14 cellular contexts compared by ENCODE assay signal in the genomic region with DNA sequence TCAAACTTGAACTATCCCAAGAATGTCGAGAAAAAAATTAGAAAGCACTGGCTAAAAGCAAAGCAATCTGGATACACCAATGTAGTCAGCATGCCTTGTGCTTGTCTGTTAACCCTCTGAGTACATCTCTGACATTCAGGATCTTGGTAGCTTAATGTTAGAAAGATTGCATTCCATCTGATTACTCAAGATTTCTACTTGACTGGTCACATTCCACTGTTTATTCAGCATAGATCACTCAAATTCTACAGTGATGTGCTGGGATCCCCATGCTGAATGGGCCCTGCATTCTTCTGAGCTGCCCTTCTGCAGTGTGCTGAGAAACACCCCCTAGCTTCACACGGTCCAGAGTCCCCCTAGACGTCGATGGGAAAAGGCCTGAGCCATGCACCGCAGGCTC.
DNase-seq lines count a peak whose midpoint lies in the region; ATAC-seq and TF ChIP-seq lines count a peak whose summit lies in the region.
"Had no signal": no experiment of that assay in that cellular context is flagged by ENCODE, and none has a peak within 500 bp of the region (broad histone marks: within the 10 kb centered on the region; RNA-seq: fewer than 3 reads in every experiment).

No MANE protein-coding gene starts in this region.

- no peaks in the 10 kb centered on the region for H3K79me1 ChIP-seq in IMR-90 (ENCODE audit: low read depth in 1 of 2, low read length in 2 of 2)
- no peaks in the 10 kb centered on the region for H3K79me1 ChIP-seq in mesenchymal stem cell (replicated peaks; ENCODE audit: low read length, poor library complexity, severe bottlenecking)

- intact Hi-C loops in IMR-90 (cut with micrococcal nuclease) = loop anchor here (2.0 kb wide), 1 partner anchor 71 kb away; no protein-coding TSS in a partner anchor

- WGBS in IMR-90 (ENCODE audit: extremely low coverage in 2 of 2, insufficient read length in 1 of 2), 2 experiments = no CpG with 5 or more reads among the region's 5 CpGs
- 46% methylated on average over 5 of the region's 5 CpGs for WGBS in mesenchymal stem cell
- WGBS in tibial nerve, 2 donors = 27 to 35% methylated on average over 5 of the region's 5 CpGs

- TF ChIP-seq POLR2A in IMR-90 (IDR thresholded peaks at IDR 0.05; ENCODE audit: low read depth, low read length) (no peak; the same call in 1 of the 2 replicates), tibial nerve (IDR thresholded peaks at IDR 0.05) (no peak)

- peak overlapping the region; percentile 58; the same call in 1 of the 2 replicates for H3K18ac ChIP-seq in IMR-90 (ENCODE audit: low read depth, low read length)
- no peak overlapping the region for H3K18ac ChIP-seq in mesenchymal stem cell (ENCODE audit: low read depth in 1 of 2, low read length in 2 of 2)

- H2BK120ac ChIP-seq in IMR-90 (ENCODE audit: low read depth, low read length) = peak overlapping the region; percentile 94
- no peak overlapping the region for H2BK120ac ChIP-seq in mesenchymal stem cell (ENCODE audit: low read depth, low read length)

- H3K4me3 ChIP-seq in AG04450 (ENCODE audit: low read depth, low read length) = no peak overlapping the region
- H3K4me3 ChIP-seq in IMR-90 (ENCODE audit: insufficient read depth, low read depth, low read length) = no peak overlapping the region
- no peak overlapping the region for H3K4me3 ChIP-seq in cardiac fibroblast (replicated peaks in 1 of 2; ENCODE audit: low read depth in 2 of 2, low read length in 2 of 2)
- no peak overlapping the region for H3K4me3 ChIP-seq in mesenchymal stem cell (ENCODE audit: insufficient read depth in 1 of 2, low read depth in 1 of 2, low read length in 2 of 2)
- H3K4me3 ChIP-seq in tibial nerve = no peak overlapping the region

- H2AK9ac ChIP-seq in IMR-90 (replicated peaks; ENCODE audit: low read depth, low read length, poor library complexity) = peak overlapping the region; percentile 77

- TF ChIP-seq CTCF in AG04450 (IDR thresholded peaks at IDR 0.05; ENCODE audit: low read depth, low read length) (no peak), IMR-90 (conservative IDR thresholded peaks at IDR 0.05; ENCODE audit: low read depth, low read length) (no peak), cardiac fibroblast (IDR thresholded peaks at IDR 0.05; ENCODE audit: low read depth, low read length) (no peak), tibial nerve (IDR thresholded peaks at IDR 0.05) (no peak)

- H4K8ac ChIP-seq in IMR-90 (ENCODE audit: low read depth in 2 of 2, low read length in 2 of 2) = peak overlapping the region; percentile 26 to 76; a peak in 2 of 4 replicates
- H4K8ac ChIP-seq in mesenchymal stem cell (ENCODE audit: low read length) = no peak overlapping the region

- TF ChIP-seq RAD21 in IMR-90 (IDR thresholded peaks at IDR 0.05; ENCODE audit: low read length) = 0 out of 2 replicates have a peak, but pooled peaks have one; percentile 3

- H2BK5ac ChIP-seq in IMR-90 (ENCODE audit: low read depth, low read length, poor library complexity, severe bottlenecking) (peak overlapping the region; percentile 89), mesenchymal stem cell (ENCODE audit: low read depth, low read length, poor library complexity, severe bottlenecking) (no peak overlapping the region)

- H3K56ac ChIP-seq in IMR-90 (ENCODE audit: extremely low read depth, insufficient read depth, low read length) = peak overlapping the region; percentile 62; the same call in 1 of the 2 replicates

- H3K9me1 ChIP-seq in IMR-90 (ENCODE audit: insufficient read depth, low read length) = peaks cover 14% of the 10 kb centered on the region

- CTCF ChIA-PET in AG04450 (lab: Charles Lee) (interaction anchor here (1.4 to 2.3 kb wide), 3 partner anchors 16 to 182 kb away, joined by 4 to 19 read pairs (median 5); no protein-coding TSS in a partner anchor), IMR-90 (lab: Yijun Ruan, JAX) (interaction anchor here (1.1 kb wide), 1 partner anchor 18 kb away, joined by 3 read pairs; no protein-coding TSS in a partner anchor)

- H3K4me1 ChIP-seq in IMR-90 (ENCODE audit: control insufficient read depth, insufficient read depth, low read length) = peaks cover 9% of the 10 kb centered on the region
- H3K4me1 ChIP-seq in mesenchymal stem cell (ENCODE audit: control insufficient read depth, insufficient read depth, low read depth, low read length) = peaks cover 4% of the 10 kb centered on the region
- no peaks in the 10 kb centered on the region for H3K4me1 ChIP-seq in tibial nerve

- H2AFZ ChIP-seq in IMR-90 (replicated peaks; ENCODE audit: low read length, poor library complexity) (peak overlapping the region; percentile 77), mesenchymal stem cell (ENCODE audit: low read depth, low read length) (no peak overlapping the region)

- H3K9ac ChIP-seq in IMR-90 (ENCODE audit: low read depth, low read length) (no peak overlapping the region), mesenchymal stem cell (ENCODE audit: low read length) (peak overlapping the region; percentile 2)

- peak overlapping the region; percentile 93 for H4K91ac ChIP-seq in IMR-90 (ENCODE audit: insufficient read depth, low read depth, low read length)
- H4K91ac ChIP-seq in mesenchymal stem cell (ENCODE audit: low read length) = no peak overlapping the region

- H3K4me2 ChIP-seq in IMR-90 (ENCODE audit: low read depth, low read length) (peak overlapping the region; percentile 9), mesenchymal stem cell (ENCODE audit: low read length, poor library complexity, severe bottlenecking) (no peak overlapping the region)

- H2BK12ac ChIP-seq in mesenchymal stem cell (ENCODE audit: low read length in 2 of 2) = no peak overlapping the region

- H3K36me3 ChIP-seq in IMR-90 (ENCODE audit: control insufficient read depth, insufficient read depth, low read length) = no peaks in the 10 kb centered on the region
- peaks cover 0 to 10% of the 10 kb centered on the region in 2 experiments for H3K36me3 ChIP-seq in mesenchymal stem cell (ENCODE audit: control insufficient read depth in 1 of 2, insufficient read depth in 2 of 2, low read depth in 1 of 2, low read length in 2 of 2)
- H3K36me3 ChIP-seq in tibial nerve = no peaks in the 10 kb centered on the region

- H3K14ac ChIP-seq in IMR-90 (replicated peaks; ENCODE audit: low read depth, low read length) (peak overlapping the region; percentile 82), mesenchymal stem cell (ENCODE audit: low read length in 2 of 2) (no peak overlapping the region)

- peak overlapping the region; percentile 83; the same call in 1 of the 2 replicates for H3K23ac ChIP-seq in IMR-90 (ENCODE audit: low read depth, low read length)
- H3K23ac ChIP-seq in mesenchymal stem cell (ENCODE audit: low read length in 2 of 2) = no peak overlapping the region

- peak overlapping the region; percentile 57; the same call in 2 of the 3 replicates for H2BK15ac ChIP-seq in IMR-90 (ENCODE audit: low read depth, low read length)
- H2BK15ac ChIP-seq in mesenchymal stem cell (ENCODE audit: low read depth, poor library complexity, severe bottlenecking) = no peak overlapping the region

- no TSS peak for BruUV-seq in IMR-90 (replicated peaks; lab: Mats Ljungman, UMichigan)

- peak overlapping the region; percentile 3; the same call in 1 of the 2 replicates for H4K5ac ChIP-seq in IMR-90 (ENCODE audit: low read depth, low read length)

- POLR2A ChIA-PET in AG04450 (lab: Yijun Ruan, JAX) = interaction anchor here (1.1 to 1.4 kb wide), 2 partner anchors 49 to 71 kb away, joined by 3 to 8 read pairs; no protein-coding TSS in a partner anchor
- POLR2A ChIA-PET in IMR-90 (lab: Charles Lee; ENCODE audit: unreplicated experiment) = no interaction called here

- in situ Hi-C loops in IMR-90 (cut with MboI; ENCODE audit: low sequenced_read_pairs) = no loop called here

- no peak for TF ChIP-seq EP300 in tibial nerve (IDR thresholded peaks at IDR 0.05)

- ATAC-seq in IMR-90 (ENCODE audit: low read depth) (peak; percentile 93), GM18517 (IDR thresholded peaks at IDR 0.05; ENCODE audit: unreplicated experiment) (no peak)
- ATAC-seq: stimulated activated naive B cell treated with anti-CD40 and anti-IgM and Interleukin-4, amounts not matched to agents 10 μg/mL and 1 μg/mL and 100 μg/mL, for 72 hours had no signal

- peak overlapping the region; percentile 87 for H2BK20ac ChIP-seq in IMR-90 (ENCODE audit: low read depth, low read length)

- H3K27me3 ChIP-seq in AG04450 (ENCODE audit: control insufficient read depth, insufficient read depth, low read length) (no peaks in the 10 kb centered on the region), IMR-90 (ENCODE audit: control insufficient read depth, insufficient read depth, low read length) (no peaks in the 10 kb centered on the region), mesenchymal stem cell (ENCODE audit: control insufficient read depth in 1 of 2, insufficient read depth in 1 of 2, low read length in 2 of 2) (no peaks in the 10 kb centered on the region), tibial nerve (no peaks in the 10 kb centered on the region)

- dilution Hi-C loops in IMR-90 (cut with HindIII; ENCODE audit: low sequenced_read_pairs, unreplicated experiment) = no loop called here

- H3K4ac ChIP-seq in IMR-90 (ENCODE audit: low read depth, low read length) = peak overlapping the region; percentile 80
- H3K4ac ChIP-seq in mesenchymal stem cell (ENCODE audit: low read depth in 1 of 2, low read length in 2 of 2) = no peak overlapping the region

- H3K27ac ChIP-seq in AG04450 (ENCODE audit: low read depth, low read length) (peak overlapping the region; percentile 66), IMR-90 (ENCODE audit: insufficient read depth, low read length) (peak overlapping the region; percentile 45), mesenchymal stem cell (ENCODE audit: low read length, poor library complexity, severe bottlenecking) (peak overlapping the region; percentile 79), tibial nerve (no peak overlapping the region)
- H3K27ac ChIP-seq: C4-2B had no signal

- no peaks in the 10 kb centered on the region for H4K20me1 ChIP-seq in IMR-90 (ENCODE audit: insufficient read depth, low read length)

- H3K9me3 ChIP-seq in AG04450 (ENCODE audit: control insufficient read depth, insufficient read depth, low read length) (no peaks in the 10 kb centered on the region), IMR-90 (ENCODE audit: control insufficient read depth, insufficient read depth, low read length) (no peaks in the 10 kb centered on the region), mesenchymal stem cell (ENCODE audit: control insufficient read depth, low read length) (no peaks in the 10 kb centered on the region), tibial nerve (no peaks in the 10 kb centered on the region)

- peak overlapping the region; percentile 45; the same call in 1 of the 2 replicates for H2AK5ac ChIP-seq in IMR-90 (ENCODE audit: low read depth, low read length)
- no peak overlapping the region for H2AK5ac ChIP-seq in mesenchymal stem cell (ENCODE audit: low read length, severe bottlenecking)

- peak; percentile 79 for DNase-seq in AG04450 (ENCODE audit: low read depth, low spot score)
- peak; percentile 95 for DNase-seq in IMR-90
- peak; percentile 45 to 76 for DNase-seq in cardiac fibroblast (ENCODE audit: low read depth in 2 of 2)
- DNase-seq in mesenchymal stem cell = peak; percentile 34
- no peak for DNase-seq in NAMALWA (ENCODE audit: low spot score)
- no peak for DNase-seq in tibial nerve (ENCODE audit: low spot score in 2 of 2)
- no peak for DNase-seq in NCI-H1092 treated with DMSO at 0.1 percent for 48 hours (lab: John Stamatoyannopoulos, UW)
- DNase-seq: activated CD4-positive, alpha-beta T cell treated with anti-CD3 and anti-CD28 coated beads, Interleukin-2, amount 10 ng/mL, durations not matched to agents 7 days and 5 days; activated naive CD8-positive, alpha-beta T cell treated with anti-CD3 and anti-CD28 coated beads, Interleukin-2, amount 10 ng/mL, durations not matched to agents 7 days and 5 days; NCI-H2081; SHP77 treated with DMSO at 0.1 percent for 48 hours; stimulated activated naive B cell treated with anti-CD40 and anti-IgM and Interleukin-4, amounts not matched to agents 10 μg/mL and 1 μg/mL and 100 μg/mL, for 72 hours had no signal

Comparison
In these comparisons a context has a peak if more than half of its experiments do, and no peak if none do; other contexts are left out.
1. DNase-seq: peak in AG04450 (single experiment), IMR-90 (single experiment), cardiac fibroblast (2 of 2) and mesenchymal stem cell (single experiment); none in NAMALWA (single experiment), tibial nerve (0 of 2) and NCI-H1092 treated with DMSO at 0.1 percent for 48 hours (single experiment).
2. H3K27ac ChIP-seq: peak in AG04450 (single experiment), IMR-90 (single experiment) and mesenchymal stem cell (single experiment); none in tibial nerve (0 of 4).